ENCODE assay signal across 29 cellular contexts in the genomic region with DNA sequence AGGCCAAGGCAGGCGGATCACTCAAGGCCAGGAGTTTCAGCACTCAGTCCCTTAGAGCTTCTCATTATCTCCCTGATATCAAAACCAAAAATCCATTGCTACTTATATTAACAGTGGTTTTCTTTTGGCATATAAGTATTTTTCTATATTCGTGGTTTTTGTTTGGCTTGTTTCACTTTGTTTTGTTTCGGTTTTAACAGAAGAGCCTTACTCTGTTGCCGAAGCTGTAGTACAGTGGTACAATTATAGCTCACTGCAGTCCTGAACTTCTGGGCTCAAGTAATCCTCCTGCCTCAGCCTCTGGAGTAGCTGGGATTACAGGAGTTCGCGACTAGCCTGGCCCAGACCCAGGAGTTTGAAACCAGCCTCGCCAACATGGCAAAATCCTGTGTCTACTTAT. TPM values are rescaled to one million over a fixed set of nuclear protein-coding genes. Genes with fewer than 3 reads are reported as not detected.
"Had no signal": no experiment of that assay in that cellular context is flagged by ENCODE, and none has a peak within 500 bp of the region (broad histone marks: within the 10 kb centered on the region; RNA-seq: fewer than 3 reads in every experiment).

No MANE protein-coding gene starts in this region.

- ATAC-seq: activated CD4-positive, alpha-beta T cell treated with anti-CD3 and anti-CD28 coated beads for 36 hours; activated naive CD4-positive, alpha-beta T cell treated with anti-CD3 and anti-CD28 coated beads, Interleukin-2, amount 50 U/mL, for 72 hours; activated T-cell treated with anti-CD3 and anti-CD28 coated beads, Interleukin-2, amount 50 U/mL, for 72 hours; gastroesophageal sphincter; heart right ventricle had no signal

- H3K27me3 ChIP-seq: ascending aorta, breast epithelium, cardiac muscle cell, colonic mucosa, esophagus squamous epithelium, gastroesophageal sphincter, heart right ventricle, hepatocyte had no signal

- H3K36me3 ChIP-seq: ascending aorta, breast epithelium, cardiac muscle cell, colonic mucosa, esophagus squamous epithelium, gastroesophageal sphincter, heart right ventricle had no signal

- H3K4me1 ChIP-seq: ascending aorta, breast epithelium, colonic mucosa, esophagus squamous epithelium, gastroesophageal sphincter, heart right ventricle had no signal

- H3K4me3 ChIP-seq: ascending aorta, breast epithelium, cardiac muscle cell, colonic mucosa, esophagus squamous epithelium, gastroesophageal sphincter, heart right ventricle, hepatocyte had no signal

- H3K79me2 ChIP-seq: hepatocyte had no signal

- H3K9me3 ChIP-seq: colonic mucosa, esophagus squamous epithelium had no signal

- H2AFZ ChIP-seq: hepatocyte had no signal

- H3K27ac ChIP-seq: ascending aorta, breast epithelium, cardiac muscle cell, colonic mucosa, epithelial cell of prostate, esophagus squamous epithelium, gastroesophageal sphincter, heart right ventricle, hepatocyte had no signal

- H3K4me2 ChIP-seq: hepatocyte had no signal

- DNase-seq: activated CD4-positive, alpha-beta memory T cell treated with anti-CD3 and anti-CD28 coated beads, Interleukin-2, amount 10 ng/mL, durations not matched to agents 7 days and 5 days; activated CD4-positive, alpha-beta T cell treated with anti-CD3 and anti-CD28 coated beads for 36 hours; activated CD4-positive, alpha-beta T cell treated with anti-CD3 and anti-CD28 coated beads, Interleukin-2, amount 10 ng/mL, durations not matched to agents 7 days and 5 days; activated CD4-positive, alpha-beta T cell treated with anti-CD3 and anti-CD28 coated beads, Interleukin-2, amount 50 U/mL, for 4 hours; activated CD4-positive, CD25-positive, alpha-beta regulatory T cell; activated CD4-positive, CD25-positive, alpha-beta regulatory T cell treated with anti-CD3 and anti-CD28 coated beads, Interleukin-2, amount 50 U/mL, for 72 hours; activated CD8-positive, alpha-beta memory T cell treated with anti-CD3 and anti-CD28 coated beads, Interleukin-2, amount 50 U/mL, for 48 hours; activated gamma-delta T cell; activated naive CD4-positive, alpha-beta T cell; activated naive CD4-positive, alpha-beta T cell treated with anti-CD3 and anti-CD28 coated beads, Interleukin-2, amount 10 ng/mL, durations not matched to agents 7 days and 5 days; activated naive CD8-positive, alpha-beta T cell treated with anti-CD3 and anti-CD28 coated beads, Interleukin-2, amount 10 ng/mL, durations not matched to agents 7 days and 5 days; activated T-cell treated with anti-CD3 and anti-CD28 coated beads for 4 hours; activated T-cell treated with anti-CD3 and anti-CD28 coated beads, Interleukin-2, amount 50 U/mL, for 24 hours; activated T-cell treated with anti-CD3 and anti-CD28 coated beads, Interleukin-2, amount 50 U/mL, for 72 hours; central memory CD4-positive, alpha-beta T cell; cerebellar nuclear complex; colonic mucosa; effector CD8-positive, alpha-beta T cell; esophagus squamous epithelium; foreskin melanocyte; heart right ventricle; T1000 had no signal

RNA-seq across cellular contexts. Expression of gene ARHGEF26, which starts 42.5 kb away (rescaled TPM):
- total RNA-seq: activated naive CD8-positive, alpha-beta T cell treated with anti-CD3 and anti-CD28 coated beads, Interleukin-2, amount 10 ng/mL, durations not matched to agents 7 days and 5 days had no signal
